ENCODE assay signal across 1 cellular context in genomic region chr6:168331058-168331457, GRCh38.
TF ChIP-seq lines count a peak whose summit lies in the region.

No MANE protein-coding gene starts in this region.

TF ChIP-seq in HepG2, 621 proteins besides CTCF, POLR2A, EP300 and RAD21 (continued from another document and continues in another):
- TF ChIP-seq ZBTB4 (CRISPR knock-in tag; IDR thresholded peaks at IDR 0.05; ENCODE audit: borderline replicate concordance) (no peak), ZNF615 (CRISPR knock-in tag; IDR thresholded peaks at IDR 0.05; ENCODE audit: borderline replicate concordance) (no peak), ZNF775 (CRISPR knock-in tag; IDR thresholded peaks at IDR 0.05; ENCODE audit: borderline replicate concordance) (no peak), RAD51 (IDR thresholded peaks at IDR 0.05; ENCODE audit: borderline replicate concordance) (no peak), USF2 (IDR thresholded peaks at IDR 0.05; ENCODE audit: low read depth, low read length) (no peak), USF2 (CRISPR knock-in tag; IDR thresholded peaks at IDR 0.05; ENCODE audit: borderline replicate concordance) (no peak), ZFP91 (CRISPR knock-in tag; IDR thresholded peaks at IDR 0.05; ENCODE audit: borderline replicate concordance) (no peak), RNF219 (CRISPR knock-in tag; IDR thresholded peaks at IDR 0.05) (no peak), ATAD3A (CRISPR knock-in tag; IDR thresholded peaks at IDR 0.05) (no peak), KMT2B (CRISPR knock-in tag; IDR thresholded peaks at IDR 0.05) (no peak), TP53 (CRISPR knock-in tag; conservative IDR thresholded peaks at IDR 0.05) (no peak), TIGD3 (CRISPR knock-in tag; IDR thresholded peaks at IDR 0.05; ENCODE audit: borderline replicate concordance) (no peak), ARID5B (CRISPR knock-in tag; IDR thresholded peaks at IDR 0.05) (peak; percentile 81), YY1 (IDR thresholded peaks at IDR 0.05; ENCODE audit: insufficient read depth, insufficient replicate concordance, low read depth, low read length) (no peak), ZNF746 (CRISPR knock-in tag; IDR thresholded peaks at IDR 0.05) (no peak), CHD2 (IDR thresholded peaks at IDR 0.05; ENCODE audit: low read depth, low read length) (no peak), HOMEZ (CRISPR knock-in tag; IDR thresholded peaks at IDR 0.05; ENCODE audit: low read depth) (no peak), HOXA3 (CRISPR knock-in tag; IDR thresholded peaks at IDR 0.05) (no peak), CEBPG (CRISPR knock-in tag; IDR thresholded peaks at IDR 0.05) (peak; percentile 96), CBX5 (CRISPR knock-in tag; IDR thresholded peaks at IDR 0.05; ENCODE audit: borderline replicate concordance) (0 out of 2 replicates have a peak, but pooled peaks have one; percentile 47), TBX2 (CRISPR knock-in tag; IDR thresholded peaks at IDR 0.05; ENCODE audit: borderline replicate concordance) (no peak), ZNF773 (CRISPR knock-in tag; IDR thresholded peaks at IDR 0.05; ENCODE audit: borderline replicate concordance) (no peak), SETDB1 (CRISPR knock-in tag; IDR thresholded peaks at IDR 0.05; ENCODE audit: borderline replicate concordance) (no peak), RNF2 (conservative IDR thresholded peaks at IDR 0.05; ENCODE audit: low read depth) (no peak), TBP (CRISPR knock-in tag; IDR thresholded peaks at IDR 0.05) (no peak), RORA (CRISPR knock-in tag; IDR thresholded peaks at IDR 0.05) (no peak), HNF4A (CRISPR knock-in tag; IDR thresholded peaks at IDR 0.05) (peak; percentile 59), ZNF468 (CRISPR knock-in tag; IDR thresholded peaks at IDR 0.05) (no peak), FOXP1 (IDR thresholded peaks at IDR 0.05) (no peak), FOXP1 (CRISPR knock-in tag; IDR thresholded peaks at IDR 0.05) (peak; percentile 31; the same call in 1 of the 2 replicates), ARNT (IDR thresholded peaks at IDR 0.05) (no peak), ARHGAP35 (CRISPR knock-in tag; IDR thresholded peaks at IDR 0.05; ENCODE audit: borderline replicate concordance) (no peak), ZNF850 (CRISPR knock-in tag; conservative IDR thresholded peaks at IDR 0.05) (no peak), TCF7 (IDR thresholded peaks at IDR 0.05; ENCODE audit: low read depth) (peak; percentile 49; the same call in 1 of the 2 replicates), FOXA1 (IDR thresholded peaks at IDR 0.05) (no peak), FOXA1 (CRISPR knock-in tag; IDR thresholded peaks at IDR 0.05) (peak; percentile 48; the same call in 1 of the 2 replicates), GTF3A (CRISPR knock-in tag; conservative IDR thresholded peaks at IDR 0.05) (no peak)
